In genomic region chr19:54739587-54740497, GRCh38 we compare ENCODE assay signal across 18 cellular contexts. TPM values are rescaled to one million over a fixed set of nuclear protein-coding genes. Genes with fewer than 3 reads are reported as not detected.
DNase-seq lines count a peak whose midpoint lies in the region; ATAC-seq and TF ChIP-seq lines count a peak whose summit lies in the region.
"Had no signal": no experiment of that assay in that cellular context is flagged by ENCODE, and none has a peak within 500 bp of the region (broad histone marks: within the 10 kb centered on the region; RNA-seq: fewer than 3 reads in every experiment).

No MANE protein-coding gene starts in this region.

- ATAC-seq in natural killer cell (peak; percentile 32 to 74 (median 68)), HG03342 (IDR thresholded peaks at IDR 0.05; ENCODE audit: unreplicated experiment) (no peak), GM19467 (IDR thresholded peaks at IDR 0.05; ENCODE audit: unreplicated experiment) (no peak)
- ATAC-seq: A549, GM12878 had no signal

- no peaks in the 10 kb centered on the region for H3K9me3 Mint-ChIP-seq in natural killer cell
- H3K9me3 Mint-ChIP-seq in type B pancreatic cell = peaks cover 25% of the 10 kb centered on the region

- intact Hi-C loops in natural killer cell (cut with micrococcal nuclease) = loop anchor here (5.0 kb wide), 1 partner anchor 38 kb away; no protein-coding TSS in a partner anchor

- H3K4me3 Mint-ChIP-seq in natural killer cell (peak overlapping the region; percentile 85), type B pancreatic cell (no peak overlapping the region)
- H3K4me3 Mint-ChIP-seq: CD14-positive monocyte; CD4-positive, alpha-beta memory T cell had no signal

- H3K27ac Mint-ChIP-seq in natural killer cell = peak overlapping the region; percentile 86 to 87
- no peak overlapping the region for H3K27ac Mint-ChIP-seq in type B pancreatic cell

- H3K27me3 Mint-ChIP-seq in natural killer cell (ENCODE audit: low read depth in 2 of 2) (peaks cover 0 to 5% of the 10 kb centered on the region in 2 donors), type B pancreatic cell (no peaks in the 10 kb centered on the region)

- no peak for TF ChIP-seq CTCF in natural killer cell (IDR thresholded peaks at IDR 0.05)
- no peak for TF ChIP-seq CTCF in type B pancreatic cell (conservative IDR thresholded peaks at IDR 0.05)

- peak; percentile 37 for DNase-seq in NK-92 treated with Interleukin-12 subunit alpha and Interleukin-12 subunit beta, amount 100 ng/mL, for 24 hours (lab: John Stamatoyannopoulos, UW)
- DNase-seq in NK-92 (lab: John Stamatoyannopoulos, UW; ENCODE audit: unreplicated experiment) (no peak), Daoy (ENCODE audit: low read depth) (peak; percentile 4), natural killer cell (no peak), type B pancreatic cell (ENCODE audit: extremely low spot score, unreplicated experiment) (peak; percentile 8)
- DNase-seq: Calu3; CD4-positive, alpha-beta memory T cell; DMS79 treated with DMSO at 0.1 percent for 48 hours; EL; GM23248 had no signal

- H3K36me3 Mint-ChIP-seq in natural killer cell = no peaks in the 10 kb centered on the region
- no peaks in the 10 kb centered on the region for H3K36me3 Mint-ChIP-seq in type B pancreatic cell
- H3K36me3 Mint-ChIP-seq: CD4-positive, alpha-beta memory T cell had no signal

- H3K4me1 Mint-ChIP-seq in natural killer cell (peaks cover 32 to 39% of the 10 kb centered on the region in 2 donors), type B pancreatic cell (ENCODE audit: unreplicated experiment) (no peaks in the 10 kb centered on the region)
- H3K4me1 Mint-ChIP-seq: CD4-positive, alpha-beta memory T cell had no signal

RNA-seq across cellular contexts. Expression of gene KIR2DL3, which starts 1.5 kb away (rescaled TPM):
- not detected in 2 replicates for total RNA-seq in Daoy (2014; rRNA removed; shearing (Covaris generic))
- total RNA-seq in natural killer cell = 10 to 100 TPM; 40.7 to 57.3 (median 54.1) TPM
- not detected in 2 replicates for total RNA-seq in type B pancreatic cell (ENCODE audit: low replicate concordance)
- total RNA-seq: Calu3; CD4-positive, alpha-beta memory T cell; G401; GM12878; GM23248; H4; HT-29 had no signal

RNA-seq across cellular contexts. Expression of gene KIR3DL3, which starts 15.6 kb away (rescaled TPM):
- total RNA-seq in Daoy (2014; rRNA removed; shearing (Covaris generic)) = not detected in 2 replicates
- total RNA-seq in natural killer cell (not detected), type B pancreatic cell (ENCODE audit: low replicate concordance) (not detected in 2 replicates)
- total RNA-seq: Calu3; CD4-positive, alpha-beta memory T cell; G401; GM12878; GM23248; H4; HT-29 had no signal

RNA-seq across cellular contexts. Expression of gene KIR2DL1, which starts 29.8 kb away (rescaled TPM):
- total RNA-seq in Daoy (2014; rRNA removed; shearing (Covaris generic)) = not detected in 2 replicates
- total RNA-seq in natural killer cell = 10 to 100 TPM; 39.5 to 88.2 (median 70.8) TPM
- not detected in 2 replicates for total RNA-seq in type B pancreatic cell (ENCODE audit: low replicate concordance)
- total RNA-seq: Calu3; CD4-positive, alpha-beta memory T cell; G401; GM12878; GM23248; H4; HT-29 had no signal

Comparison
In these comparisons a context has a peak if more than half of its experiments do, and no peak if none do; other contexts are left out.
1. DNase-seq: peak in NK-92 treated with Interleukin-12 subunit alpha and Interleukin-12 subunit beta, amount 100 ng/mL, for 24 hours (single experiment), Daoy (single experiment) and type B pancreatic cell (single experiment); none in NK-92 (single experiment) and natural killer cell (single experiment).
2. ATAC-seq: peak in natural killer cell (3 of 3); none in HG03342 (single experiment) and GM19467 (single experiment).
3. RNA of gene KIR2DL3, which starts 1.5 kb away (total RNA-seq): 40.7 to 57.3 TPM in natural killer cell; not detected in Daoy and not detected in type B pancreatic cell; every median in the first group is over 10 times any median in the second.
4. RNA of gene KIR2DL1, which starts 29.8 kb away (total RNA-seq): 39.5 to 88.2 TPM in natural killer cell; not detected in Daoy and not detected in type B pancreatic cell; every median in the first group is over 10 times any median in the second.